ENCODE assay signal across 16 cellular contexts in the genomic region with DNA sequence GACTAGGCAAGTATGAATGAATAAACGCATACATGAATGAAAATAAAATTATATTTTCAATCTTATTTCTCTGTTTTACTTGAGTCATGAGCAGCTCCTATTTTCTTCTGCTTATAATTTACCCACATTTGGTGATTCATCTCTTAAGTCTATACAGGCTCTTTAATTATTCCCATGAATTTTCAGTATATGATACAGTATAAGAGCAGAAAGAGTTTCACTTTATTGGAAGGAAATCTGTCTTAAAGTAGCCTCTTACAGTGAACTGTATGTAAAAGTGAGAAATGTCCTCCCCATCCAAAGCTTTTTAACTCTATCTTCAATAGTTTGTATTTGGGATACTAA. TPM values are rescaled to one million over a fixed set of nuclear protein-coding genes. Genes with fewer than 3 reads are reported as not detected.
DNase-seq lines count a peak whose midpoint lies in the region; ATAC-seq, FAIRE-seq and TF ChIP-seq lines count a peak whose summit lies in the region.
"Had no signal": no experiment of that assay in that cellular context is flagged by ENCODE, and none has a peak within 500 bp of the region (broad histone marks: within the 10 kb centered on the region; RNA-seq: fewer than 3 reads in every experiment).

No MANE protein-coding gene starts in this region.

- no peaks in the 10 kb centered on the region for H3K79me2 ChIP-seq in ACC112 (ENCODE audit: control insufficient read depth, insufficient read depth, low read length, unreplicated experiment)
- no peaks in the 10 kb centered on the region for H3K79me2 ChIP-seq in GM23248 (ENCODE audit: insufficient read depth)
- H3K79me2 ChIP-seq in astrocyte (ENCODE audit: insufficient read depth, low read length), result no peaks in the 10 kb centered on the region

- H3K9me3 Mint-ChIP-seq in astrocyte (ENCODE audit: unreplicated experiment), result no peaks in the 10 kb centered on the region

- H3K27me3 Mint-ChIP-seq in astrocyte (ENCODE audit: low read depth, unreplicated experiment), result no peaks in the 10 kb centered on the region

- H3K4me2 ChIP-seq in GM23248 (ENCODE audit: unreplicated experiment) (peak overlapping the region; percentile 36), astrocyte (ENCODE audit: low read length) (no peak overlapping the region)
- H3K4me2 ChIP-seq: A549 had no signal

- H2AFZ ChIP-seq in ACC112 (ENCODE audit: low read length, unreplicated experiment), result no peak overlapping the region
- no peak overlapping the region for H2AFZ ChIP-seq in GM23248
- no peak overlapping the region for H2AFZ ChIP-seq in astrocyte (ENCODE audit: low read depth, low read length)

- peak; percentile 58 for DNase-seq in GM23248
- DNase-seq in astrocyte (ENCODE audit: low read depth), result no peak
- DNase-seq in iris pigment epithelial cell (ENCODE audit: low read depth), result peak; percentile 32
- no peak for DNase-seq in islet precursor cell
- no peak for DNase-seq in prostate gland (ENCODE audit: low spot score)
- no peak for DNase-seq in NCI-H1436 (lab: John Stamatoyannopoulos, UW)
- DNase-seq: C1 segment of cervical spinal cord, DMS 273 treated with DMSO at 0.1 percent for 48 hours, NCI-H1417 treated with DMSO at 0.1 percent for 48 hours, NCI-H2029 treated with DMSO at 0.1 percent for 48 hours, NCI-H2227 treated with DMSO at 0.1 percent for 48 hours, SHP77 had no signal

- peaks cover 13% of the 10 kb centered on the region for H3K4me1 ChIP-seq in ACC112 (ENCODE audit: control insufficient read depth, insufficient read depth, low read length, unreplicated experiment)
- peaks cover 37% of the 10 kb centered on the region for H3K4me1 ChIP-seq in GM23248 (ENCODE audit: insufficient read depth)
- peaks cover 18% of the 10 kb centered on the region for H3K4me1 ChIP-seq in astrocyte (ENCODE audit: insufficient read depth, low read length)
- H3K4me1 ChIP-seq in prostate gland (replicated peaks), result no peaks in the 10 kb centered on the region
- H3K4me1 ChIP-seq: A549 had no signal

- H3K4me3 ChIP-seq in ACC112 (ENCODE audit: low read depth, low read length) (no peak overlapping the region), GM23248 (peak overlapping the region; percentile 12; the same call in 1 of the 2 replicates), astrocyte (ENCODE audit: insufficient read depth, low read depth, low read length) (no peak overlapping the region), prostate gland (no peak overlapping the region)
- H3K4me3 ChIP-seq: A549 had no signal

- TF ChIP-seq CTCF in astrocyte (IDR thresholded peaks at IDR 0.05; ENCODE audit: insufficient read depth, low read depth, low read length) (no peak), prostate gland (IDR thresholded peaks at IDR 0.05) (no peak)

- TF ChIP-seq POLR2A in prostate gland (IDR thresholded peaks at IDR 0.05), result no peak

- intact Hi-C loops in prostate gland (cut with DNase I), result loop anchor here (10.0 kb wide), 1 partner anchor 102 kb away; a partner anchor contains a TSS

- H4K20me1 ChIP-seq in GM23248 (ENCODE audit: insufficient read depth) (no peaks in the 10 kb centered on the region), astrocyte (ENCODE audit: insufficient read depth, low read length) (no peaks in the 10 kb centered on the region)

- peak overlapping the region; percentile 94 for H3K27ac Mint-ChIP-seq in astrocyte (ENCODE audit: unreplicated experiment)

- H3K36me3 ChIP-seq in ACC112 (ENCODE audit: insufficient read depth, low read length) (no peaks in the 10 kb centered on the region; the same call in 1 of the 2 replicates), GM23248 (ENCODE audit: low read depth) (peaks cover 47% of the 10 kb centered on the region), astrocyte (ENCODE audit: insufficient read depth, low read length) (peaks cover 18% of the 10 kb centered on the region), prostate gland (no peaks in the 10 kb centered on the region)

- H3K27ac ChIP-seq in ACC112 (ENCODE audit: low read depth, low read length) (peak overlapping the region; percentile 34; the same call in 1 of the 2 replicates), GM23248 (peak overlapping the region; percentile 83), astrocyte (ENCODE audit: low read depth, low read length) (peak overlapping the region; percentile 92), prostate gland (no peak overlapping the region)
- H3K27ac ChIP-seq: A549 had no signal

- H3K9me3 ChIP-seq in GM23248 (ENCODE audit: low read depth), result no peaks in the 10 kb centered on the region
- no peaks in the 10 kb centered on the region for H3K9me3 ChIP-seq in astrocyte (ENCODE audit: insufficient read depth, low read depth, low read length)
- H3K9me3 ChIP-seq in prostate gland, result no peaks in the 10 kb centered on the region
- H3K9me3 ChIP-seq: A549 had no signal

- H3K4me3 Mint-ChIP-seq in astrocyte (ENCODE audit: unreplicated experiment), result no peak overlapping the region

- H3F3A ChIP-seq in GM23248 (ENCODE audit: insufficient read depth), result peaks cover 45% of the 10 kb centered on the region

- peak; percentile 52 for FAIRE-seq in astrocyte (lab: Jason Lieb, UNC)
- FAIRE-seq: A549, H1 had no signal

- WGBS in GM23248 (ENCODE audit: low coverage in 1 of 2, low lambda C conversion rate in 2 of 2, missing lambda C conversion rate in 2 of 2), 2 experiments, result 74 to 88% methylated on average over 1 of the region's 1 CpG
- WGBS in prostate gland, result 95% methylated on average over 1 of the region's 1 CpG

- no peaks in the 10 kb centered on the region for H3K9me2 ChIP-seq in GM23248 (ENCODE audit: insufficient read depth)

- H3K9ac ChIP-seq in GM23248 (no peak overlapping the region), astrocyte (ENCODE audit: low read length) (peak overlapping the region; percentile 52)

- in situ Hi-C loops in GM23248 (cut with MboI), result loop anchor here (25.0 kb wide), 1 partner anchor 416 kb away; a partner anchor contains a TSS

- H3K36me3 Mint-ChIP-seq in astrocyte (ENCODE audit: low read depth, unreplicated experiment), result peaks cover under 1% of the 10 kb centered on the region

- peaks cover 38% of the 10 kb centered on the region for H3K4me1 Mint-ChIP-seq in astrocyte (ENCODE audit: low read depth, unreplicated experiment)

- H3K27me3 ChIP-seq in ACC112 (ENCODE audit: insufficient read depth, low read length), result no peaks in the 10 kb centered on the region
- H3K27me3 ChIP-seq in GM23248 (replicated peaks; ENCODE audit: insufficient read depth), result no peaks in the 10 kb centered on the region
- no peaks in the 10 kb centered on the region for H3K27me3 ChIP-seq in astrocyte (ENCODE audit: insufficient read depth, low read length)
- no peaks in the 10 kb centered on the region for H3K27me3 ChIP-seq in prostate gland (replicated peaks; ENCODE audit: insufficient read depth)

- no peak for ATAC-seq in GM21515 (IDR thresholded peaks at IDR 0.05; ENCODE audit: unreplicated experiment)
- ATAC-seq: A549 had no signal

RNA-seq across cellular contexts. Expression of a gene that starts 50.8 kb away (rescaled TPM):
- total RNA-seq in GM23248 (2014; rRNA removed; shearing (Covaris generic)), result 217 and 271 TPM in 2 replicates
- polyA plus RNA-seq in GM23248 (2016; fragmentation: Nextera tagmentation; extraction: Ambion mirVana), result 188 and 193 TPM in 2 replicates
- total RNA-seq in astrocyte, result 128 and 130 TPM in 2 replicates
- 100 to 1,000 TPM; 117 to 183 TPM for total RNA-seq in prostate gland

Comparison
In these comparisons a context has a peak if more than half of its experiments do, and no peak if none do; other contexts are left out.
1. H3K27ac ChIP-seq: peak in ACC112 (single experiment), GM23248 (single experiment) and astrocyte (single experiment); none in prostate gland (0 of 2).
2. DNase-seq: peak in GM23248 (single experiment) and iris pigment epithelial cell (single experiment); none in astrocyte (single experiment), islet precursor cell (single experiment), prostate gland (single experiment) and NCI-H1436 (single experiment).